Comparison of ENCODE assay signal across 18 cellular contexts in genomic region chr2:26279886-26280285, GRCh38.
"Had no signal": no experiment of that assay in that cellular context is flagged by ENCODE, and none has a peak within 500 bp of the region (broad histone marks: within the 10 kb centered on the region; RNA-seq: fewer than 3 reads in every experiment).

No MANE protein-coding gene starts in this region.

- H3K9me3 Mint-ChIP-seq: effector memory CD8-positive, alpha-beta T cell; immature natural killer cell; naive thymus-derived CD4-positive, alpha-beta T cell; nephron progenitor cell; stimulated activated naive B cell treated with anti-CD40 and anti-IgM and Interleukin-4, amounts not matched to agents 10 μg/mL and 1 μg/mL and 100 μg/mL, for 72 hours; stimulated activated naive CD8-positive, alpha-beta T cell treated with anti-CD3 and anti-CD28 coated beads, Interleukin-15, Interleukin-2, amounts not matched to agents 100 ng/mL and 50 ng/mL, for 24 hours had no signal

- H3K4me1 Mint-ChIP-seq: immature natural killer cell; nephron progenitor cell; stimulated activated naive B cell treated with anti-CD40 and anti-IgM and Interleukin-4, amounts not matched to agents 10 μg/mL and 1 μg/mL and 100 μg/mL, for 72 hours had no signal

- H3K4me3 Mint-ChIP-seq: effector memory CD8-positive, alpha-beta T cell; immature natural killer cell; naive thymus-derived CD4-positive, alpha-beta T cell; nephron progenitor cell; stimulated activated naive B cell treated with anti-CD40 and anti-IgM and Interleukin-4, amounts not matched to agents 10 μg/mL and 1 μg/mL and 100 μg/mL, for 72 hours; stimulated activated naive CD8-positive, alpha-beta T cell treated with anti-CD3 and anti-CD28 coated beads, Interleukin-15, Interleukin-2, amounts not matched to agents 100 ng/mL and 50 ng/mL, for 24 hours had no signal

- DNase-seq: cortex of kidney; effector memory CD8-positive, alpha-beta T cell; erythroblast; esophagus squamous epithelium; foreskin melanocyte; hypothalamus; immature natural killer cell; left ventricle myocardium superior; lower lobe of right lung; naive thymus-derived CD4-positive, alpha-beta T cell; nephron progenitor cell; nucleus accumbens; right cardiac atrium; sigmoid colon; spleen; stimulated activated naive B cell treated with anti-CD40 and anti-IgM and Interleukin-4, amounts not matched to agents 10 μg/mL and 1 μg/mL and 100 μg/mL, for 72 hours; upper lobe of left lung had no signal

- H3K27ac Mint-ChIP-seq: effector memory CD8-positive, alpha-beta T cell; immature natural killer cell; naive thymus-derived CD4-positive, alpha-beta T cell; nephron progenitor cell; stimulated activated naive CD8-positive, alpha-beta T cell treated with anti-CD3 and anti-CD28 coated beads, Interleukin-15, Interleukin-2, amounts not matched to agents 100 ng/mL and 50 ng/mL, for 24 hours had no signal

- H3K27me3 Mint-ChIP-seq: effector memory CD8-positive, alpha-beta T cell; naive thymus-derived CD4-positive, alpha-beta T cell; stimulated activated naive B cell treated with anti-CD40 and anti-IgM and Interleukin-4, amounts not matched to agents 10 μg/mL and 1 μg/mL and 100 μg/mL, for 72 hours; stimulated activated naive CD8-positive, alpha-beta T cell treated with anti-CD3 and anti-CD28 coated beads, Interleukin-15, Interleukin-2, amounts not matched to agents 100 ng/mL and 50 ng/mL, for 24 hours had no signal
